In the genomic region with DNA sequence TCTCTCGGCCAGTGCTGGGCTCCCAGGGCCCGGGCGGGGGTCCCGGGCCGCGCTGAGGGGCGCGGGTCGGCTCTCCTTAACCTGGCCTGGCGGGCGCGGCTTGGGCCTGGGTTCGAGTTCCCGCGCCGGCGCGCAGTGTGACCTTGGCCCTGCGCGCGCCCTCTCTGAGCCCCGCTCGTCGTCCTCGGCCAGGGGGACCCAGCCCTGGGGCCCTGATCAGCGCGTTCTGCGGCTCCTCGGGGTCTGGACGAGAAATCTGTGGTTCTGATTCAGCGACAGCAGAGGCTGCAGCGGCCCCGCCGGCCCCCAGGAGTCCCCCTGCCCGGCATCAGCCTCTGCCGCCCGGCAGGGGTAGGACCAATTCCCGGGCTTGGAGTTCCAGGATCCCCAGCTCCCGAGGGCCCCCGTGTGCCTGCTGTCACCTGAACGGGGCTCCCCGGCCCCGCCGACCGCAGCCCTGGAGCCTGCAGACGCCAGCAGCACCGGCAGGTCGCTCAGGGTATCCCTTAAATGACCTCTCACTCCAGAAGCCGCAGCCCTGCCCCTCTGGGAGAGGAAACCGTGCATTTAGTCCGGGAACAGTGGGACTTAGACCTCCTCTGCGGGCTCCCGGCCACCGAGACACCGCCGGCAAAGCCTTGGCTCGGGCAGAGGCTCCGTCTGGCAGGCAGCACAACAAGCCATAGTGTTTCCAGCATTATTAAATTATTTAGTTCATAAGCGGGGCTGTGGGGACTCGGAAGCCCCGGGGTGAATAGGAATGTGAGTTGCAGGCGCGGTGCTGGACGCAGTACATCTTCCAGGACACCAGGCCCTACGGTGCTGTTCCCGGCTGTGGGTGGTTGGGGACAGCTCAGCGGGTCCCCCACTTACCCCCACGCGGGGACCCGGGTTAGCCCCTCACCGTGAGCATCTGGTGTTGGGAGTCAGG, we compare ENCODE assay signal across 1 cellular context.
TF ChIP-seq lines count a peak whose summit lies in the region.

No MANE protein-coding gene starts in this region.

TF ChIP-seq in H1, 55 proteins besides CTCF, POLR2A, EP300 and RAD21:
- TF ChIP-seq, protein P1, sequence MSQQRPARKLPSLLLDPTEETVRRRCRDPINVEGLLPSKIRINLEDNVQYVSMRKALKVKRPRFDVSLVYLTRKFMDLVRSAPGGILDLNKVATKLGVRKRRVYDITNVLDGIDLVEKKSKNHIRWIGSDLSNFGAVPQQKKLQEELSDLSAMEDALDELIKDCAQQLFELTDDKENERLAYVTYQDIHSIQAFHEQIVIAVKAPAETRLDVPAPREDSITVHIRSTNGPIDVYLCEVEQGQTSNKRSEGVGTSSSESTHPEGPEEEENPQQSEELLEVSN (IDR thresholded peaks at IDR 0.05) = 0 out of 2 replicates have a peak, but pooled peaks have one; percentile 18
- TF ChIP-seq SIN3A (conservative IDR thresholded peaks at IDR 0.05 in 1 of 2, IDR thresholded peaks at IDR 0.05 in 1 of 2; ENCODE audit: low read depth in 1 of 2, low read length in 2 of 2) = 0 out of 4 replicates have a peak, but pooled peaks of 1 of the 2 experiments have one; percentile 21
- peak; percentile 93 for TF ChIP-seq KDM1A (IDR thresholded peaks at IDR 0.05; ENCODE audit: borderline replicate concordance, low read length)
- 0 out of 2 replicates have a peak, but pooled peaks have one; percentile 8 for TF ChIP-seq RBBP5 (IDR thresholded peaks at IDR 0.05; ENCODE audit: borderline replicate concordance, low read depth, low read length)
- TF ChIP-seq KDM4A (IDR thresholded peaks at IDR 0.05; ENCODE audit: low read depth, low read length, severe bottlenecking) = peak; percentile 69
- TF ChIP-seq TEAD4 (IDR thresholded peaks at IDR 0.05; ENCODE audit: low read depth, low read length) = no peak
- TF ChIP-seq, protein P2, sequence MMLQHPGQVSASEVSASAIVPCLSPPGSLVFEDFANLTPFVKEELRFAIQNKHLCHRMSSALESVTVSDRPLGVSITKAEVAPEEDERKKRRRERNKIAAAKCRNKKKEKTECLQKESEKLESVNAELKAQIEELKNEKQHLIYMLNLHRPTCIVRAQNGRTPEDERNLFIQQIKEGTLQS (IDR thresholded peaks at IDR 0.05; ENCODE audit: insufficient read depth, low read depth, low read length) = no peak
- TF ChIP-seq SRF (IDR thresholded peaks at IDR 0.05; ENCODE audit: low read depth, low read length) = no peak
- 0 out of 4 replicates have a peak, but pooled peaks of 1 of the 2 experiments have one; percentile 38 for TF ChIP-seq HDAC2 (IDR thresholded peaks at IDR 0.05; ENCODE audit: borderline replicate concordance in 1 of 2, low read depth in 2 of 2, low read length in 2 of 2)
- peak; percentile 81 for TF ChIP-seq PHF8 (conservative IDR thresholded peaks at IDR 0.05; ENCODE audit: low read depth, low read length)
- TF ChIP-seq, protein P3, sequence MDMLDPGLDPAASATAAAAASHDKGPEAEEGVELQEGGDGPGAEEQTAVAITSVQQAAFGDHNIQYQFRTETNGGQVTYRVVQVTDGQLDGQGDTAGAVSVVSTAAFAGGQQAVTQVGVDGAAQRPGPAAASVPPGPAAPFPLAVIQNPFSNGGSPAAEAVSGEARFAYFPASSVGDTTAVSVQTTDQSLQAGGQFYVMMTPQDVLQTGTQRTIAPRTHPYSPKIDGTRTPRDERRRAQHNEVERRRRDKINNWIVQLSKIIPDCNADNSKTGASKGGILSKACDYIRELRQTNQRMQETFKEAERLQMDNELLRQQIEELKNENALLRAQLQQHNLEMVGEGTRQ (IDR thresholded peaks at IDR 0.05; ENCODE audit: low read length) = no peak
- TF ChIP-seq ASH2L (IDR thresholded peaks at IDR 0.05; ENCODE audit: low read length) = peak; percentile 13
TF ChIP-seq in H1: peak in this region for 8.
